In the genomic region with DNA sequence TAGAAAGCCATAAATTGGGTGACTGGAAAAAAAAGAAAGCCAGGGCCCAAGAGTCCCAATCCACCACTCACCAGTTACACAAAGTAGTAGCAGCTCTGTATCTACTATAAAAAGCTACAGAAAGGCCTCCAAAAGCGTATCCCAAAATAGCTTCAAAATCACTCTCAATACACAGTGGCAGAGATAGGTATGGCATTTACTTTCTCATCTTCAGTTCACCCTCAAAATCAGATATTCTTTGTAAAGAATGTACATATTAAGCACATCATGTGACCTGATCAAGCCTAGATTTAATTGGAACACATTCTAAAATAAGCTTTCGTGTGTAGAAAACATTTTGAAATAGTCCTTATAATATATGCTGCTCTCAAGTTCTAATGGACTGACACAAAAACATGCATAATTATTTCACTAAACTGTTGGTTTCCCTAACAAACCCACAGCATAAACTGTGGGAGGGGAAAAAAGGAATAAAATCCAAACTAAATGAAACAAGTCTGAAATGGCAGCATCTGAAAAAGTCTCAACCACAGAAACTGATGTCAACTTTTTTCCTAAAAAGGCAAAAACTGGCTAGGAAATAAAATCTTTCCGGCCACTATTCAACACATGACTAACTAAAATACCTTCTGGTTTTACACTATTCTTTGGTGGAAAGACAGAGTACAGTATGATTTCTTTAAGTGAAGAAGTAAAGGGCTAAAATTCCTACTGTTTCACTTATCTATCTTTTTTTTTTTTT, we compare ENCODE assay signal across 10 cellular contexts. TPM values are rescaled to one million over a fixed set of nuclear protein-coding genes. Genes with fewer than 3 reads are reported as not detected.
DNase-seq lines count a peak whose midpoint lies in the region; ATAC-seq and TF ChIP-seq lines count a peak whose summit lies in the region.
"Had no signal": no experiment of that assay in that cellular context is flagged by ENCODE, and none has a peak within 500 bp of the region (broad histone marks: within the 10 kb centered on the region; RNA-seq: fewer than 3 reads in every experiment).

No MANE protein-coding gene starts in this region.

- H3K4me3 ChIP-seq in AG10803 (ENCODE audit: low read length): peak overlapping the region; percentile 12; the same call in 1 of the 2 replicates
- no peak overlapping the region for H3K4me3 ChIP-seq in mammary epithelial cell (replicated peaks in 1 of 3; ENCODE audit: insufficient read depth in 1 of 3, low read depth in 2 of 3, low read length in 3 of 3)

- CTCF ChIA-PET in activated CD4-positive, alpha-beta memory T cell treated with anti-CD3 and anti-CD28 coated beads, Interleukin-2, amount 10 ng/mL, durations not matched to agents 7 days and 5 days (lab: Charles Lee): interaction anchor here (0.6 to 3.2 kb wide), 2 partner anchors 19 to 424 kb away, joined by 3 to 9 read pairs; no protein-coding TSS in a partner anchor
- CTCF ChIA-PET in mammary epithelial cell (lab: Charles Lee; ENCODE audit: low non-redundant PET): interaction anchor here (0.7 kb wide), 1 partner anchor 413 kb away, joined by 9 read pairs; no protein-coding TSS in a partner anchor

- H4K20me1 ChIP-seq in mammary epithelial cell (ENCODE audit: insufficient read depth, low read length): peaks cover 5% of the 10 kb centered on the region

- dilution Hi-C loops in mammary epithelial cell (cut with HindIII; ENCODE audit: low sequenced_read_pairs): no loop called here

- no TSS peak for BruUV-seq in mammary epithelial cell (replicated peaks; lab: Mats Ljungman, UMichigan)

- no peak for TF ChIP-seq CTCF in AG10803 (conservative IDR thresholded peaks at IDR 0.05; ENCODE audit: low read length)
- no peak for TF ChIP-seq CTCF in mammary epithelial cell (conservative IDR thresholded peaks at IDR 0.05 in 1 of 2, IDR thresholded peaks at IDR 0.05 in 1 of 2; ENCODE audit: extremely low read depth in 1 of 2, insufficient read depth in 1 of 2, low read depth in 1 of 2, low read length in 2 of 2)

- peaks cover 99% of the 10 kb centered on the region for H3K79me2 ChIP-seq in mammary epithelial cell (ENCODE audit: insufficient read depth, low read length)

- intact Hi-C loops in left ventricle myocardium superior (cut with micrococcal nuclease) (no loop called here), mammary epithelial cell (cut with micrococcal nuclease) (no loop called here), posterior cingulate gyrus (cut with DNase I) (no loop called here)

- no peak overlapping the region for H2AFZ ChIP-seq in mammary epithelial cell (ENCODE audit: low read depth, low read length)

- H3K4me1 Mint-ChIP-seq in activated CD4-positive, alpha-beta memory T cell treated with anti-CD3 and anti-CD28 coated beads, Interleukin-2, amount 10 ng/mL, durations not matched to agents 7 days and 5 days: peaks cover 79% of the 10 kb centered on the region

- H3K27me3 ChIP-seq in mammary epithelial cell (ENCODE audit: insufficient read depth, low read length): no peaks in the 10 kb centered on the region

- H3K27me3 Mint-ChIP-seq in activated CD4-positive, alpha-beta memory T cell treated with anti-CD3 and anti-CD28 coated beads, Interleukin-2, amount 10 ng/mL, durations not matched to agents 7 days and 5 days: no peaks in the 10 kb centered on the region
- H3K27me3 Mint-ChIP-seq: central memory CD8-positive, alpha-beta T cell had no signal

- ATAC-seq in GM21529 (IDR thresholded peaks at IDR 0.05; ENCODE audit: unreplicated experiment) (peak; percentile 67), left ventricle myocardium superior (peak; percentile 81)

- peak overlapping the region; percentile 41 for H3K4me3 Mint-ChIP-seq in activated CD4-positive, alpha-beta memory T cell treated with anti-CD3 and anti-CD28 coated beads, Interleukin-2, amount 10 ng/mL, durations not matched to agents 7 days and 5 days
- H3K4me3 Mint-ChIP-seq: central memory CD8-positive, alpha-beta T cell had no signal

- no peak overlapping the region for H3K27ac ChIP-seq in mammary epithelial cell (ENCODE audit: insufficient read depth, low read depth, low read length)

- peaks cover 36% of the 10 kb centered on the region for H3K36me3 Mint-ChIP-seq in activated CD4-positive, alpha-beta memory T cell treated with anti-CD3 and anti-CD28 coated beads, Interleukin-2, amount 10 ng/mL, durations not matched to agents 7 days and 5 days (ENCODE audit: low read depth)

- DNase-seq in AG10803 (ENCODE audit: low read depth): peak; percentile 71
- DNase-seq in activated CD4-positive, alpha-beta memory T cell treated with anti-CD3 and anti-CD28 coated beads, Interleukin-2, amount 10 ng/mL, durations not matched to agents 7 days and 5 days: no peak
- no peak for DNase-seq in left ventricle myocardium superior
- DNase-seq in NCI-H1417 (lab: John Stamatoyannopoulos, UW): no peak
- DNase-seq in NCI-H2227 (lab: John Stamatoyannopoulos, UW; ENCODE audit: unreplicated experiment): no peak
- DNase-seq in mammary epithelial cell: no peak
- DNase-seq in posterior cingulate gyrus: no peak
- DNase-seq: stimulated activated CD4-positive, alpha-beta T cell treated with anti-CD3 and anti-CD28 coated beads, Interleukin-2, amount 100 ng/mL, for 24 hours had no signal

- H3K9me3 Mint-ChIP-seq in activated CD4-positive, alpha-beta memory T cell treated with anti-CD3 and anti-CD28 coated beads, Interleukin-2, amount 10 ng/mL, durations not matched to agents 7 days and 5 days: no peaks in the 10 kb centered on the region
- H3K9me3 Mint-ChIP-seq: central memory CD8-positive, alpha-beta T cell had no signal

- H3K9ac ChIP-seq in mammary epithelial cell (ENCODE audit: insufficient read depth, low read length): no peak overlapping the region

- peaks cover under 1% of the 10 kb centered on the region for H3K36me3 ChIP-seq in mammary epithelial cell (ENCODE audit: insufficient read depth, low read length)

- POLR2A ChIA-PET in activated CD4-positive, alpha-beta memory T cell treated with anti-CD3 and anti-CD28 coated beads, Interleukin-2, amount 10 ng/mL, durations not matched to agents 7 days and 5 days (lab: Charles Lee): interaction anchor here (1.5 to 2.1 kb wide), 4 partner anchors 12 to 35 kb away, joined by 3 to 11 read pairs (median 6); no protein-coding TSS in a partner anchor

- no peaks in the 10 kb centered on the region for H3K9me3 ChIP-seq in mammary epithelial cell (replicated peaks; ENCODE audit: insufficient read depth, low read length)

- H3K27ac Mint-ChIP-seq in activated CD4-positive, alpha-beta memory T cell treated with anti-CD3 and anti-CD28 coated beads, Interleukin-2, amount 10 ng/mL, durations not matched to agents 7 days and 5 days: peak overlapping the region; percentile 70

- H3K4me2 ChIP-seq in mammary epithelial cell (ENCODE audit: insufficient read depth, low read depth, low read length): no peak overlapping the region

- peaks cover 9% of the 10 kb centered on the region for H3K4me1 ChIP-seq in mammary epithelial cell (ENCODE audit: insufficient read depth, low read length)

- in situ Hi-C loops in mammary epithelial cell (cut with MboI; ENCODE audit: low sequenced_read_pairs in 2 of 2): loop anchor here in 1 of 2 donors (10.0 kb wide), 1 partner anchor 631 kb away; no protein-coding TSS in a partner anchor

- 85% methylated on average over 3 of the region's 3 CpGs for WGBS in mammary epithelial cell (ENCODE audit: low coverage, missing lambda C conversion rate)

RNA-seq across cellular contexts. Expression of a gene that starts 25.9 kb away (rescaled TPM):
- total RNA-seq in activated CD4-positive, alpha-beta memory T cell treated with anti-CD3 and anti-CD28 coated beads, Interleukin-2, amount 10 ng/mL, durations not matched to agents 7 days and 5 days: 100 to 1,000 TPM; 159 to 170 TPM
- total RNA-seq in left ventricle myocardium superior: 84.5 TPM
- total RNA-seq in mammary epithelial cell: 100 to 1,000 TPM in 1 of 2 donors, 10 to 100 TPM in 1; 65.5 to 137 TPM
- 146 TPM for polyA plus RNA-seq in mammary epithelial cell
- 87.5 TPM for polyA minus RNA-seq in mammary epithelial cell

RNA-seq across cellular contexts. Expression of a gene that starts 38.2 kb away (rescaled TPM):
- 10 to 100 TPM; 44.2 to 47.3 TPM for total RNA-seq in activated CD4-positive, alpha-beta memory T cell treated with anti-CD3 and anti-CD28 coated beads, Interleukin-2, amount 10 ng/mL, durations not matched to agents 7 days and 5 days
- total RNA-seq in left ventricle myocardium superior (410 TPM), mammary epithelial cell (10 to 100 TPM; 71.3 to 83.5 TPM)
- 23.8 TPM for polyA plus RNA-seq in mammary epithelial cell
- 14.9 TPM for polyA minus RNA-seq in mammary epithelial cell

RNA-seq across cellular contexts. Expression of a gene that starts 51.4 kb away (rescaled TPM):
- total RNA-seq in activated CD4-positive, alpha-beta memory T cell treated with anti-CD3 and anti-CD28 coated beads, Interleukin-2, amount 10 ng/mL, durations not matched to agents 7 days and 5 days: 10 to 100 TPM; 57.2 to 58.0 TPM
- total RNA-seq in left ventricle myocardium superior (44.7 TPM), mammary epithelial cell (10 to 100 TPM; 45.7 to 58.5 TPM)
- 45.1 TPM for polyA plus RNA-seq in mammary epithelial cell
- polyA minus RNA-seq in mammary epithelial cell: 43.4 TPM
